Comparison of ENCODE assay signal across 8 cellular contexts in the genomic region with DNA sequence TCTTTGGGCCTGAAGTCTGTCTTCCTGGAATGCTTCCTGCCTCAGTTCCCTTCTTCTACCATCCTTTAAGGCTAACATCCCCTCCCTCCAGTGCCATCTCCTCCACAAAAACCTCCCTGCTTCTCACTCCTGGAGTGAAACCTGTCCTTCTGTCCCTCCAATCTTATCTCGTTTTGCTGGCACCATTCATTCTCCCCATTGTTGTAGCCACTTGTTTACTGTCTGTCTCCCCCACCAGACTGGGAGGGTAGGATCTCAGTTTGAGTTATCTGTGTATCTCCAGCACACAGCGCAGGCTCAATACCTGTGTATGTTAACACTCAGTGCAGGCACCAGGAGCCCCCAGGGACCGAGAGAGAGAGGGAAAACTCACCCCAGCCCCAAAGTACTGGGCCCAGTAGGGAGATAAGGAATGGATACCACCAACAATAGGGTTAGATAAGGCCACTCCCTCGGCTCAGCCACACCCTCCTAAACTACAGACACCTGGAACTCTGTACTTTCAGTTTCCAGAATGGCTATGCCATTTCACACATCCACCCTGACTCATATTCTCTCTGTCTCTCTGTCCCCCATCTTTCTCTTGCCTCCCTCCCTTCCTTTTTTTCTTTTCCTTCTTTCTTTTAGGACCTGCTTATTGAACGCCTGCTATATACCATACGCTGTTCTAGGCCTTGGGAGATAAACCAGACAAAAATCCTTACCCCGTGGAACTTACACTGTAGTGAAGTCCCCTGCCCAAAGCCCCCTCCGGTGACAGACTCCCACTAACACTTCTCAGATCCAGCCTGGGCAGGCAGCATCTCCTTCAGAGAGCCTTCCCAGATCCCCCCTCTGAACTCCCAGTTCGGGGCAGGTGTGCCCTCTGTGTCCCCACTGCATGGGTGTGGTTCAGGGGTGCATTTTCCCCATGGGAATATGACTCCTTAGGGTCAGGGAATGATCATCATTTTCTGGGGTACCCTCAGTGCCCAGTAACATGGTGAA. TPM values are rescaled to one million over a fixed set of nuclear protein-coding genes. Genes with fewer than 3 reads are reported as not detected.
DNase-seq lines count a peak whose midpoint lies in the region; ATAC-seq and TF ChIP-seq lines count a peak whose summit lies in the region.

No MANE protein-coding gene starts in this region.

- POLR2A ChIA-PET in A673 (lab: Charles Lee; ENCODE audit: low non-redundant PET), result no interaction called here

- H3K27ac ChIP-seq in A673 (ENCODE audit: low read depth, low read length, poor library complexity, severe bottlenecking), result no peak overlapping the region

- no peak for DNase-seq in activated CD4-positive, CD25-positive, alpha-beta regulatory T cell treated with anti-CD3 and anti-CD28 coated beads, Interleukin-2, amount 50 U/mL, for 72 hours
- no peak for DNase-seq in activated T-cell treated with anti-CD3 and anti-CD28 coated beads, Interleukin-2, amount 50 U/mL, for 4 hours
- no peak for DNase-seq in A673 (ENCODE audit: low spot score)
- DNase-seq in effector CD4-positive, alpha-beta T cell, result no peak

- H3K36me3 Mint-ChIP-seq in activated T-cell treated with anti-CD3 and anti-CD28 coated beads, Interleukin-2, amount 50 U/mL, for 4 hours (ENCODE audit: insufficient read depth), result no peaks in the 10 kb centered on the region
- H3K36me3 Mint-ChIP-seq in nephron (ENCODE audit: low read depth), result peaks cover 2% of the 10 kb centered on the region

- H3K4me3 ChIP-seq in A673 (ENCODE audit: low read depth, low read length, poor library complexity, severe bottlenecking), result no peak overlapping the region

- BruUV-seq in A673 (replicated peaks; lab: Mats Ljungman, UMichigan), result no TSS peak

- H3K36me3 ChIP-seq in A673 (ENCODE audit: insufficient read depth, low read length, poor library complexity, severe bottlenecking), result no peaks in the 10 kb centered on the region

- H3K27me3 ChIP-seq in A673 (replicated peaks; ENCODE audit: insufficient read depth, low read depth, low read length, poor library complexity), result no peaks in the 10 kb centered on the region

- peak overlapping the region; percentile 100 for H3K27ac Mint-ChIP-seq in nephron

- peaks cover 6% of the 10 kb centered on the region for H3K4me1 ChIP-seq in A673 (ENCODE audit: insufficient read depth, low read length, poor library complexity, severe bottlenecking)

- CTCF ChIA-PET in A673 (lab: Charles Lee), result no interaction called here

- intact Hi-C loops in A673 (cut with micrococcal nuclease; ENCODE audit: unreplicated experiment), result loop anchor here (5.0 to 10.0 kb wide), 2 partner anchors 48 to 345 kb away; no protein-coding TSS in a partner anchor

- H3K4me3 Mint-ChIP-seq in activated T-cell treated with anti-CD3 and anti-CD28 coated beads, Interleukin-2, amount 50 U/mL, for 4 hours, result no peak overlapping the region
- peak overlapping the region in 2 of 3 experiments; percentile 45 to 65 for H3K4me3 Mint-ChIP-seq in nephron

- H3K9me3 ChIP-seq in A673 (ENCODE audit: low read depth, low read length, poor library complexity, severe bottlenecking), result no peaks in the 10 kb centered on the region

- H3K4me1 Mint-ChIP-seq in activated T-cell treated with anti-CD3 and anti-CD28 coated beads, Interleukin-2, amount 50 U/mL, for 4 hours (ENCODE audit: low read depth), result peaks cover 47% of the 10 kb centered on the region
- peaks cover 54% of the 10 kb centered on the region for H3K4me1 Mint-ChIP-seq in nephron

- H3K27me3 Mint-ChIP-seq in activated T-cell treated with anti-CD3 and anti-CD28 coated beads, Interleukin-2, amount 50 U/mL, for 4 hours (ENCODE audit: low read depth), result no peaks in the 10 kb centered on the region
- peaks cover 10% of the 10 kb centered on the region for H3K27me3 Mint-ChIP-seq in nephron (ENCODE audit: low read depth)

- ATAC-seq in activated CD4-positive, CD25-positive, alpha-beta regulatory T cell treated with anti-CD3 and anti-CD28 coated beads, Interleukin-2, amount 50 U/mL, for 24 hours, result peak; percentile 39 to 46
- ATAC-seq in HG03521 (IDR thresholded peaks at IDR 0.05; ENCODE audit: unreplicated experiment), result peak; percentile 27
- ATAC-seq in activated T-cell treated with anti-CD3 and anti-CD28 coated beads, Interleukin-2, amount 50 U/mL, for 4 hours, result peak; percentile 27
- ATAC-seq in HG03439 (IDR thresholded peaks at IDR 0.05; ENCODE audit: unreplicated experiment), result no peak

- no peak for TF ChIP-seq CTCF in nephron (IDR thresholded peaks at IDR 0.05; ENCODE audit: unreplicated experiment in 3 of 3)
- TF ChIP-seq CTCF in A673 (conservative IDR thresholded peaks at IDR 0.05; ENCODE audit: low read depth, low read length), result no peak

- no peaks in the 10 kb centered on the region for H3K9me3 Mint-ChIP-seq in activated T-cell treated with anti-CD3 and anti-CD28 coated beads, Interleukin-2, amount 50 U/mL, for 4 hours
- no peaks in the 10 kb centered on the region for H3K9me3 Mint-ChIP-seq in nephron

RNA-seq across cellular contexts. Expression of gene SSBP3, which starts 3.3 kb away (rescaled TPM):
- 10 to 100 TPM; 36.2 to 39.1 (median 37.5) TPM for total RNA-seq in activated T-cell treated with anti-CD3 and anti-CD28 coated beads, Interleukin-2, amount 50 U/mL, for 4 hours
- 43.0 and 55.1 TPM in 2 replicates for total RNA-seq in A673 (2021)
